In genomic region chr1:248047008-248047407, GRCh38 we compare ENCODE assay signal across 25 cellular contexts. TPM values are rescaled to one million over a fixed set of nuclear protein-coding genes. Genes with fewer than 3 reads are reported as not detected.
"Had no signal": no experiment of that assay in that cellular context is flagged by ENCODE, and none has a peak within 500 bp of the region (broad histone marks: within the 10 kb centered on the region; RNA-seq: fewer than 3 reads in every experiment).

No MANE protein-coding gene starts in this region.

- H3K36me3 ChIP-seq: SJSA1 had no signal

- H3K4me3 ChIP-seq: SJSA1, SK-N-MC had no signal

- DNase-seq: KBM-7, MM.1S, NCI-H1048, NCI-H1105, NCI-H1417, NCI-H146, NCI-H1694 treated with DMSO at 0.1 percent for 48 hours, NCI-H1930, NCI-H2081, NCI-H2171, NCI-H226, NCI-H446, NCI-H510A, NCI-H524 treated with DMSO at 0.1 percent for 48 hours, NCI-H69, NCI-H774, Right ventricle myocardium superior, RPMI8226, SIG-M5 had no signal

- H3K27me3 ChIP-seq: SJSA1 had no signal

- H3K4me1 ChIP-seq: SJSA1 had no signal

- H3K27ac ChIP-seq: SJSA1, SK-N-MC had no signal

RNA-seq across cellular contexts. Expression of gene OR2L3, which starts 0.4 kb away (rescaled TPM):
- total RNA-seq: HT-29; LHCN-M2; OCI-LY7; Right ventricle myocardium superior; SJSA1; T-helper 1 cell treated with Interleukin-12 subunit alpha and Interleukin-12 subunit beta and Interleukin-4 antibody, amounts not matched to agents 30 ng/mL and 1 ng/mL, for 36 hours had no signal

RNA-seq across cellular contexts. Expression of gene OR2L2, which starts 17.1 kb away (rescaled TPM):
- total RNA-seq: HT-29, LHCN-M2, Right ventricle myocardium superior, SJSA1 had no signal

RNA-seq across cellular contexts. Expression of gene OR2L5, which starts 33.5 kb away (rescaled TPM):
- total RNA-seq: HT-29; LHCN-M2; OCI-LY7; Right ventricle myocardium superior; SJSA1; T-helper 1 cell treated with Interleukin-12 subunit alpha and Interleukin-12 subunit beta and Interleukin-4 antibody, amounts not matched to agents 30 ng/mL and 1 ng/mL, for 36 hours had no signal

RNA-seq across cellular contexts. Expression of gene OR2L13, which starts 48.0 kb away (rescaled TPM):
- total RNA-seq: HT-29; LHCN-M2; OCI-LY7; Right ventricle myocardium superior; SJSA1; T-helper 1 cell treated with Interleukin-12 subunit alpha and Interleukin-12 subunit beta and Interleukin-4 antibody, amounts not matched to agents 30 ng/mL and 1 ng/mL, for 36 hours had no signal
